1 cellular context compared by ENCODE assay signal in genomic region chr1:21333824-21334213, GRCh38.
A peak's percentile ranks its signal among the peaks of the same experiment; 100 is the strongest.
TF ChIP-seq lines count a peak whose summit lies in the region.

No MANE protein-coding gene starts in this region.

TF ChIP-seq in GM12878, 131 proteins besides CTCF, POLR2A, EP300 and RAD21:
- TF ChIP-seq CUX1 (IDR thresholded peaks at IDR 0.05; ENCODE audit: insufficient replicate concordance, low read depth, low read length) (no peak), SMARCA5 (IDR thresholded peaks at IDR 0.05) (peak; percentile 69), CHD4 (IDR thresholded peaks at IDR 0.05) (no peak), ZNF217 (IDR thresholded peaks at IDR 0.05) (0 out of 2 replicates have a peak, but pooled peaks have one; percentile 25), DPF2 (IDR thresholded peaks at IDR 0.05) (no peak), SP1 (IDR thresholded peaks at IDR 0.05; ENCODE audit: low read depth, low read length) (no peak)
